35 cellular contexts compared by ENCODE assay signal in the genomic region with DNA sequence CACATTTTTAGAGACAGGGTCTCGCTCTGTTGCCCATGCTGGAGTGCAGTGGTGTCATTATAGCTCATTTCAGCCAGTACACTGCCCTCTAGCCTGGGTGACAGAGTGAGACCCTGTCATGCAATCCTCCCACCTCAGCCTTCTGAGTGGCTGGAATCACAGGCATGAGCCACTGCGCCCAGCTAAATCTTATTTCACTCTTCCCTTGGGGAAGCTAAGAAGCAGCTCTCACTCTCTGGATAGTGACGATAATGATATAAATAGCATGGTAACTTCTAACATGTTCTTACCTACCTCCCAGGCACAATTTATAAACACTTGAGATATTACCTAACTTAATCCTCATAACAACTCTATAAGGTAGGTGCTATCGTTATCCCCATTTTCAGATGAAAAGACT. TPM values are rescaled to one million over a fixed set of nuclear protein-coding genes. Genes with fewer than 3 reads are reported as not detected.
"Had no signal": no experiment of that assay in that cellular context is flagged by ENCODE, and none has a peak within 500 bp of the region (broad histone marks: within the 10 kb centered on the region; RNA-seq: fewer than 3 reads in every experiment).

No MANE protein-coding gene starts in this region.

- H3K27ac Mint-ChIP-seq: activated CD4-positive, alpha-beta memory T cell treated with anti-CD3 and anti-CD28 coated beads for 36 hours; activated CD4-positive, alpha-beta T cell treated with anti-CD3 and anti-CD28 coated beads for 36 hours; activated CD4-positive, alpha-beta T cell treated with anti-CD3 and anti-CD28 coated beads, Interleukin-2, amount 10 ng/mL, durations not matched to agents 24 days and 14 days; activated CD8-positive, alpha-beta memory T cell treated with anti-CD3 and anti-CD28 coated beads, Interleukin-2, amount 10 ng/mL, durations not matched to agents 7 days and 5 days; activated CD8-positive, alpha-beta T cell treated with anti-CD3 and anti-CD28 coated beads, Interleukin-2, amount 10 ng/mL, durations not matched to agents 7 days and 5 days; activated naive CD8-positive, alpha-beta T cell; activated T-helper 1 cell treated with anti-CD3 and anti-CD28 coated beads, Interleukin-12 subunit alpha, Interleukin-12 subunit beta, Interleukin-2, Interleukin-4 antibody, amounts not matched to agents 30 ng/mL and 10 ng/mL and 1 ng/mL, durations not matched to agents 14 hours and 24 hours and 36 hours; activated T-helper 2 cell treated with anti-CD3 and anti-CD28 coated beads, Interferon-gamma antibody, Interleukin-2, Interleukin-4, amounts not matched to agents 10 μg/mL and 5 μg/mL and 100 μg/mL, durations not matched to agents 14 hours and 24 hours and 36 hours; dendritic cell treated with granulocyte-macrophage colony-stimulating factor and Interleukin-4, amounts not matched to agents 40 ng/mL and 50 ng/mL, for 4 days; endodermal cell had no signal

- H3K9me3 ChIP-seq: esophagus muscularis mucosa, gastroesophageal sphincter had no signal

- DNase-seq: activated CD4-positive, alpha-beta memory T cell treated with anti-CD3 and anti-CD28 coated beads for 36 hours; activated CD4-positive, alpha-beta T cell treated with anti-CD3 and anti-CD28 coated beads for 36 hours; activated CD4-positive, alpha-beta T cell treated with anti-CD3 and anti-CD28 coated beads, Interleukin-2, amount 10 ng/mL, durations not matched to agents 24 days and 14 days; activated CD4-positive, CD25-positive, alpha-beta regulatory T cell; activated CD4-positive, CD25-positive, alpha-beta regulatory T cell treated with anti-CD3 and anti-CD28 coated beads, Interleukin-2, amount 50 U/mL, for 72 hours; activated CD8-positive, alpha-beta memory T cell treated with anti-CD3 and anti-CD28 coated beads, Interleukin-2, amount 10 ng/mL, durations not matched to agents 7 days and 5 days; activated CD8-positive, alpha-beta memory T cell treated with anti-CD3 and anti-CD28 coated beads, Interleukin-2, amount 50 U/mL, for 4 hours; activated CD8-positive, alpha-beta T cell treated with anti-CD3 and anti-CD28 coated beads, Interleukin-2, amount 10 ng/mL, durations not matched to agents 7 days and 5 days; activated gamma-delta T cell treated with Interleukin-2 at 50 U/mL for 16 hours; activated naive CD4-positive, alpha-beta T cell treated with anti-CD3 and anti-CD28 coated beads, Interleukin-2, amount 50 U/mL, for 16 hours; activated naive CD4-positive, alpha-beta T cell treated with Interleukin-2 at 50 U/mL for 16 hours; activated T-cell treated with anti-CD3 and anti-CD28 coated beads, Interleukin-2, amount 50 U/mL, for 1 hour; activated T-cell treated with anti-CD3 and anti-CD28 coated beads, Interleukin-2, amount 50 U/mL, for 48 hours; amniotic stem cell; anterior cingulate cortex; brain microvascular endothelial cell; effector memory CD4-positive, alpha-beta T cell; endodermal cell; erythroblast; foreskin keratinocyte; T-helper 2 cell had no signal

- H3K4me3 ChIP-seq: coronary artery, dorsolateral prefrontal cortex, esophagus muscularis mucosa, gastroesophageal sphincter had no signal

- ATAC-seq: activated CD4-positive, alpha-beta T cell treated with anti-CD3 and anti-CD28 coated beads for 36 hours; activated CD8-positive, alpha-beta memory T cell treated with anti-CD3 and anti-CD28 coated beads, Interleukin-2, amount 10 ng/mL, durations not matched to agents 7 days and 5 days; activated CD8-positive, alpha-beta T cell treated with anti-CD3 and anti-CD28 coated beads, Interleukin-2, amount 10 ng/mL, durations not matched to agents 7 days and 5 days; foreskin keratinocyte; gastroesophageal sphincter had no signal

- H3K36me3 ChIP-seq: esophagus muscularis mucosa, gastroesophageal sphincter had no signal

- H3K27me3 Mint-ChIP-seq: activated CD4-positive, alpha-beta memory T cell treated with anti-CD3 and anti-CD28 coated beads for 36 hours; activated CD4-positive, alpha-beta T cell treated with anti-CD3 and anti-CD28 coated beads for 36 hours; activated CD4-positive, alpha-beta T cell treated with anti-CD3 and anti-CD28 coated beads, Interleukin-2, amount 10 ng/mL, durations not matched to agents 24 days and 14 days; activated CD8-positive, alpha-beta memory T cell treated with anti-CD3 and anti-CD28 coated beads, Interleukin-2, amount 10 ng/mL, durations not matched to agents 7 days and 5 days; activated naive CD8-positive, alpha-beta T cell; central memory CD8-positive, alpha-beta T cell had no signal

- H3K4me3 Mint-ChIP-seq: activated CD4-positive, alpha-beta memory T cell treated with anti-CD3 and anti-CD28 coated beads for 36 hours; activated CD4-positive, alpha-beta T cell treated with anti-CD3 and anti-CD28 coated beads for 36 hours; activated CD4-positive, alpha-beta T cell treated with anti-CD3 and anti-CD28 coated beads, Interleukin-2, amount 10 ng/mL, durations not matched to agents 24 days and 14 days; activated CD8-positive, alpha-beta memory T cell treated with anti-CD3 and anti-CD28 coated beads, Interleukin-2, amount 10 ng/mL, durations not matched to agents 7 days and 5 days; activated CD8-positive, alpha-beta T cell treated with anti-CD3 and anti-CD28 coated beads, Interleukin-2, amount 10 ng/mL, durations not matched to agents 7 days and 5 days; activated naive CD8-positive, alpha-beta T cell; activated T-helper 1 cell treated with anti-CD3 and anti-CD28 coated beads, Interleukin-12 subunit alpha, Interleukin-12 subunit beta, Interleukin-2, Interleukin-4 antibody, amounts not matched to agents 30 ng/mL and 10 ng/mL and 1 ng/mL, durations not matched to agents 14 hours and 24 hours and 36 hours; central memory CD8-positive, alpha-beta T cell; dendritic cell treated with granulocyte-macrophage colony-stimulating factor and Interleukin-4, amounts not matched to agents 40 ng/mL and 50 ng/mL, for 4 days; endodermal cell had no signal

- H3K9me3 Mint-ChIP-seq: activated CD4-positive, alpha-beta memory T cell treated with anti-CD3 and anti-CD28 coated beads for 36 hours; activated CD4-positive, alpha-beta T cell treated with anti-CD3 and anti-CD28 coated beads, Interleukin-2, amount 10 ng/mL, durations not matched to agents 24 days and 14 days; activated T-helper 1 cell treated with anti-CD3 and anti-CD28 coated beads, Interleukin-12 subunit alpha, Interleukin-12 subunit beta, Interleukin-2, Interleukin-4 antibody, amounts not matched to agents 30 ng/mL and 10 ng/mL and 1 ng/mL, durations not matched to agents 14 hours and 24 hours and 36 hours; activated T-helper 2 cell treated with anti-CD3 and anti-CD28 coated beads, Interferon-gamma antibody, Interleukin-2, Interleukin-4, amounts not matched to agents 10 μg/mL and 5 μg/mL and 100 μg/mL, durations not matched to agents 14 hours and 24 hours and 36 hours; central memory CD8-positive, alpha-beta T cell; dendritic cell treated with granulocyte-macrophage colony-stimulating factor and Interleukin-4, amounts not matched to agents 40 ng/mL and 50 ng/mL, for 4 days; endodermal cell had no signal

- H3K4me1 ChIP-seq: esophagus muscularis mucosa, foreskin keratinocyte, gastroesophageal sphincter had no signal

- H3K27ac ChIP-seq: brain microvascular endothelial cell, coronary artery, esophagus muscularis mucosa, foreskin keratinocyte, gastroesophageal sphincter had no signal

- H3K36me3 Mint-ChIP-seq: activated CD4-positive, alpha-beta memory T cell treated with anti-CD3 and anti-CD28 coated beads for 36 hours; activated naive CD8-positive, alpha-beta T cell had no signal

- H3K4me1 Mint-ChIP-seq: endodermal cell had no signal

RNA-seq across cellular contexts. Expression of gene TTC24, which starts 32.1 kb away (rescaled TPM):
- total RNA-seq: astrocyte, bronchial epithelial cell, cardiac septum, cerebellum, endodermal cell, esophagus muscularis mucosa, foreskin keratinocyte, gastroesophageal sphincter, glomerular endothelial cell had no signal
